In genomic region chrX:107324493-107325310, GRCh38 we compare ENCODE assay signal across 8 cellular contexts.
A peak's percentile ranks its signal among the peaks of the same experiment; 100 is the strongest.
DNase-seq lines count a peak whose midpoint lies in the region; ATAC-seq and TF ChIP-seq lines count a peak whose summit lies in the region.

No MANE protein-coding gene starts in this region.

- H3K9me3 ChIP-seq in MM.1S (replicated peaks; ENCODE audit: insufficient read depth, low read length) (no peaks in the 10 kb centered on the region), mesenchymal stem cell (ENCODE audit: control insufficient read depth, low read length) (no peaks in the 10 kb centered on the region)

- H3K4me3 ChIP-seq in GM06990 (replicated peaks; ENCODE audit: low read depth, low read length), result no peak overlapping the region
- no peak overlapping the region for H3K4me3 ChIP-seq in MM.1S (ENCODE audit: low read length)
- H3K4me3 ChIP-seq in mesenchymal stem cell (ENCODE audit: insufficient read depth in 1 of 2, low read depth in 1 of 2, low read length in 2 of 2), result no peak overlapping the region

- H3K4me3 Mint-ChIP-seq in chondrocyte (ENCODE audit: unreplicated experiment), result no peak overlapping the region

- TF ChIP-seq CTCF in GM06990 (IDR thresholded peaks at IDR 0.05; ENCODE audit: insufficient read depth, low read length, poor library complexity, severe bottlenecking), result peak; percentile 28
- TF ChIP-seq CTCF in MM.1S (IDR thresholded peaks at IDR 0.05; ENCODE audit: low read length), result no peak; the same call in 1 of the 2 replicates
- TF ChIP-seq CTCF in chondrocyte (IDR thresholded peaks at IDR 0.05), result peak; percentile 42

- no peak overlapping the region for H3K4ac ChIP-seq in mesenchymal stem cell (ENCODE audit: low read depth in 1 of 2, low read length in 2 of 2)

- no peak overlapping the region for H3K4me2 ChIP-seq in MM.1S (ENCODE audit: low read depth, low read length)
- H3K4me2 ChIP-seq in mesenchymal stem cell (ENCODE audit: low read length, poor library complexity, severe bottlenecking), result no peak overlapping the region

- no peak overlapping the region for H4K8ac ChIP-seq in mesenchymal stem cell (ENCODE audit: low read length)

- no peaks in the 10 kb centered on the region for H3K9me2 ChIP-seq in MM.1S (replicated peaks; ENCODE audit: insufficient read depth, low read length)

- H2BK120ac ChIP-seq in mesenchymal stem cell (ENCODE audit: low read depth, low read length), result no peak overlapping the region

- H3K27ac ChIP-seq in MM.1S (ENCODE audit: low read length), result no peak overlapping the region
- no peak overlapping the region for H3K27ac ChIP-seq in mesenchymal stem cell (ENCODE audit: low read length, poor library complexity, severe bottlenecking)

- H3F3A ChIP-seq in MM.1S (ENCODE audit: insufficient read depth, low read length), result no peaks in the 10 kb centered on the region

- H3K23ac ChIP-seq in mesenchymal stem cell (ENCODE audit: low read length in 2 of 2), result no peak overlapping the region

- H4K20me1 ChIP-seq in MM.1S (ENCODE audit: insufficient read depth, low read length), result no peaks in the 10 kb centered on the region

- H3K36me3 Mint-ChIP-seq in chondrocyte (ENCODE audit: low read depth), result no peaks in the 10 kb centered on the region

- H2AFZ ChIP-seq in MM.1S (ENCODE audit: low read length) (no peak overlapping the region), mesenchymal stem cell (ENCODE audit: low read depth, low read length) (no peak overlapping the region)

- H2BK5ac ChIP-seq in mesenchymal stem cell (ENCODE audit: low read depth, low read length, poor library complexity, severe bottlenecking), result no peak overlapping the region

- ATAC-seq in GM18873 (IDR thresholded peaks at IDR 0.05; ENCODE audit: low FRiP score, unreplicated experiment), result no peak
- no peak for ATAC-seq in GM18858 (IDR thresholded peaks at IDR 0.05; ENCODE audit: unreplicated experiment)
- no peak for ATAC-seq in GM19463 (IDR thresholded peaks at IDR 0.05; ENCODE audit: unreplicated experiment)

- H2BK15ac ChIP-seq in mesenchymal stem cell (ENCODE audit: low read depth, poor library complexity, severe bottlenecking), result no peak overlapping the region

- no peak overlapping the region for H2AK5ac ChIP-seq in mesenchymal stem cell (ENCODE audit: low read length, severe bottlenecking)

- H3K36me3 ChIP-seq in GM06990 (ENCODE audit: control insufficient read depth, insufficient read depth, low read length), result no peaks in the 10 kb centered on the region
- H3K36me3 ChIP-seq in MM.1S (replicated peaks; ENCODE audit: insufficient read depth, low read length), result no peaks in the 10 kb centered on the region
- H3K36me3 ChIP-seq in mesenchymal stem cell (ENCODE audit: control insufficient read depth in 1 of 2, insufficient read depth in 2 of 2, low read depth in 1 of 2, low read length in 2 of 2), result no peaks in the 10 kb centered on the region

- H3K4me1 ChIP-seq in MM.1S (ENCODE audit: low read length) (no peaks in the 10 kb centered on the region), mesenchymal stem cell (ENCODE audit: control insufficient read depth, insufficient read depth, low read depth, low read length) (peaks cover 2% of the 10 kb centered on the region)

- no peaks in the 10 kb centered on the region for H3K4me1 Mint-ChIP-seq in chondrocyte (ENCODE audit: low read depth)

- H3K27me3 ChIP-seq in GM06990 (replicated peaks; ENCODE audit: control insufficient read depth, insufficient read depth, low read length), result no peaks in the 10 kb centered on the region
- H3K27me3 ChIP-seq in MM.1S (replicated peaks; ENCODE audit: insufficient read depth, low read length), result no peaks in the 10 kb centered on the region
- peaks cover 0 to 62% of the 10 kb centered on the region in 2 experiments for H3K27me3 ChIP-seq in mesenchymal stem cell (ENCODE audit: control insufficient read depth in 1 of 2, insufficient read depth in 1 of 2, low read length in 2 of 2)

- no peak overlapping the region for H4K91ac ChIP-seq in mesenchymal stem cell (ENCODE audit: low read length)

- H3K18ac ChIP-seq in mesenchymal stem cell (ENCODE audit: low read depth in 1 of 2, low read length in 2 of 2), result no peak overlapping the region

- DNase-seq in GM06990 (ENCODE audit: extremely low read depth, insufficient read length) (peak; percentile 14), MM.1S (peak; percentile 25), chondrocyte (ENCODE audit: low spot score) (peak; percentile 68), mesenchymal stem cell (peak; percentile 24), NCI-H1417 (lab: John Stamatoyannopoulos, UW) (no peak)

- H3K9ac ChIP-seq in MM.1S (ENCODE audit: low read length), result no peak overlapping the region
- no peak overlapping the region for H3K9ac ChIP-seq in mesenchymal stem cell (ENCODE audit: low read length)

- no peaks in the 10 kb centered on the region for H3K79me1 ChIP-seq in mesenchymal stem cell (replicated peaks; ENCODE audit: low read length, poor library complexity, severe bottlenecking)

- WGBS in mesenchymal stem cell, result 7% methylated on average over 21 of the region's 23 CpGs

- H3K9me3 Mint-ChIP-seq in chondrocyte (ENCODE audit: low read depth), result no peaks in the 10 kb centered on the region

- no peak overlapping the region for H3K14ac ChIP-seq in mesenchymal stem cell (ENCODE audit: low read length in 2 of 2)

- no peak overlapping the region for H3K27ac Mint-ChIP-seq in chondrocyte (ENCODE audit: unreplicated experiment)

- H3K79me2 ChIP-seq in MM.1S (ENCODE audit: low read length), result no peaks in the 10 kb centered on the region

- H2BK12ac ChIP-seq in mesenchymal stem cell (ENCODE audit: low read length in 2 of 2), result no peak overlapping the region

- H3K27me3 Mint-ChIP-seq in chondrocyte (ENCODE audit: low read depth), result peaks cover 2% of the 10 kb centered on the region

Comparison
In these comparisons a context has a peak if more than half of its experiments do, and no peak if none do; other contexts are left out.
1. DNase-seq: peak in GM06990 (single experiment), MM.1S (single experiment), chondrocyte (single experiment) and mesenchymal stem cell (single experiment); none in NCI-H1417 (0 of 3).